In the genomic region with DNA sequence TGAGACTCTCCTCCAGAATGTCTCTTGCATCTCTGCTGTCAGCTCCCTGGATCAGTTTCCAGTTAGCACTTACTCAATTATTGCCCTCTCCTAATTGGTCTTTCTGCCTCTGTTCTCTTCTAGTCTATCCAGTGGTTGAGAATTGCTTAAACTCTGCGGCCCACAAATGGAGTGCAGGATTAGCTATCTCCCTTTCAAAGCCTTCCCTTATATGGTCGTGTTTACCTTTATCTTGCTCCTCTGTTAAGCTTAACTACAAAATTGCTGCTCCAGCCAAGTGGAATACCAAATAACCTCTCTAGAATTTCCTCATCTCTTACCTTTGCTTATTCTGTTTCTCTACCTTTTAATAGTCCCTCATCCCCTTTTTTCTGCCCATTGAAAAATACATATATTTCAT, we compare ENCODE assay signal across 16 cellular contexts.
"Had no signal": no experiment of that assay in that cellular context is flagged by ENCODE, and none has a peak within 500 bp of the region (broad histone marks: within the 10 kb centered on the region; RNA-seq: fewer than 3 reads in every experiment).

No MANE protein-coding gene starts in this region.

- H3K4me1 Mint-ChIP-seq: activated CD4-positive, alpha-beta memory T cell treated with anti-CD3 and anti-CD28 coated beads, Interleukin-2, amount 10 ng/mL, durations not matched to agents 7 days and 5 days; activated naive CD8-positive, alpha-beta T cell treated with anti-CD3 and anti-CD28 coated beads for 36 hours; nephron had no signal

- H3K9me3 ChIP-seq: esophagus muscularis mucosa, psoas muscle had no signal

- DNase-seq: activated CD4-positive, alpha-beta memory T cell treated with anti-CD3 and anti-CD28 coated beads, Interleukin-2, amount 10 ng/mL, durations not matched to agents 7 days and 5 days; activated CD8-positive, alpha-beta memory T cell treated with anti-CD3 and anti-CD28 coated beads, Interleukin-2, amount 50 U/mL, for 4 hours; activated gamma-delta T cell treated with Interleukin-2 at 50 U/mL for 16 hours; activated naive CD8-positive, alpha-beta T cell treated with anti-CD3 and anti-CD28 coated beads for 36 hours; activated T-cell treated with anti-CD3 and anti-CD28 coated beads, Interleukin-2, amount 50 U/mL, for 72 hours; dorsolateral prefrontal cortex; left colon; mammary epithelial cell; psoas muscle; stimulated activated CD4-positive, alpha-beta T cell treated with anti-CD3 and anti-CD28 coated beads, Interleukin-2, amount 100 ng/mL, for 24 hours; stimulated activated naive CD4-positive, alpha-beta T cell treated with Interleukin-2 at 50 U/mL for 16 hours; T-helper 9 cell had no signal

- H3K4me3 ChIP-seq: dorsolateral prefrontal cortex, esophagus muscularis mucosa, psoas muscle had no signal

- H3K27me3 ChIP-seq: dorsolateral prefrontal cortex had no signal

- H3K27ac ChIP-seq: dorsolateral prefrontal cortex, esophagus muscularis mucosa, psoas muscle had no signal

- H3K27me3 Mint-ChIP-seq: activated CD4-positive, alpha-beta memory T cell treated with anti-CD3 and anti-CD28 coated beads, Interleukin-2, amount 10 ng/mL, durations not matched to agents 7 days and 5 days had no signal

- H3K4me1 ChIP-seq: esophagus muscularis mucosa, psoas muscle had no signal

- H3K4me3 Mint-ChIP-seq: activated CD4-positive, alpha-beta memory T cell treated with anti-CD3 and anti-CD28 coated beads, Interleukin-2, amount 10 ng/mL, durations not matched to agents 7 days and 5 days; activated naive CD8-positive, alpha-beta T cell treated with anti-CD3 and anti-CD28 coated beads for 36 hours; activated T-cell treated with anti-CD3 and anti-CD28 coated beads, Interleukin-2, amount 50 U/mL, for 72 hours; nephron; type B pancreatic cell had no signal

- H3K27ac Mint-ChIP-seq: activated CD4-positive, alpha-beta memory T cell treated with anti-CD3 and anti-CD28 coated beads, Interleukin-2, amount 10 ng/mL, durations not matched to agents 7 days and 5 days; activated naive CD8-positive, alpha-beta T cell treated with anti-CD3 and anti-CD28 coated beads for 36 hours; activated T-cell treated with anti-CD3 and anti-CD28 coated beads, Interleukin-2, amount 50 U/mL, for 72 hours; nephron; type B pancreatic cell had no signal

- ATAC-seq: activated T-cell treated with anti-CD3 and anti-CD28 coated beads, Interleukin-2, amount 50 U/mL, for 72 hours; left colon; psoas muscle; sciatic nerve had no signal

- H3K9me3 Mint-ChIP-seq: activated CD4-positive, alpha-beta memory T cell treated with anti-CD3 and anti-CD28 coated beads, Interleukin-2, amount 10 ng/mL, durations not matched to agents 7 days and 5 days; activated naive CD8-positive, alpha-beta T cell treated with anti-CD3 and anti-CD28 coated beads for 36 hours; nephron; type B pancreatic cell had no signal

- H3K36me3 Mint-ChIP-seq: activated naive CD8-positive, alpha-beta T cell treated with anti-CD3 and anti-CD28 coated beads for 36 hours; type B pancreatic cell had no signal

- H3K36me3 ChIP-seq: esophagus muscularis mucosa had no signal
